10 cellular contexts compared by ENCODE assay signal in the genomic region with DNA sequence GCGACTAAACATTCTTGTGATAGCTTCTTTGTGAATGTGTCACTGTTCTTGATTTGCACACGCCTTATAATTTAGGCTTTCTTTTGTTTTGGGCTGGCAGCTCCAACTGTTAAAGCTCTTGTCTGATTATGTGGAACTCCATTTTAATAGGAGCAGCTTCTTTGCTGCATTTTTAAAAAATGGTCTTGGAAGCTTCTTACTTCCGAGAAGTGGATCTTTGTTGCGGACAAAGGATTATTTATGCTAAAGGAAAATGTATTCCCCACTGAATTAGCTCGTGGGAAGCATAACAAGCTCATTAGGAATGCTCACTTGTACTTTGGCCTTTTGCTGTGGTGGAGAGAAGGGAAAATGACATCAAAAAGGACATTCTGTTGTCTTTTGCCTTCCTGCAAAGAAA. TPM values are rescaled to one million over a fixed set of nuclear protein-coding genes. Genes with fewer than 3 reads are reported as not detected.
DNase-seq lines count a peak whose midpoint lies in the region; ATAC-seq, FAIRE-seq and TF ChIP-seq lines count a peak whose summit lies in the region.
"Had no signal": no experiment of that assay in that cellular context is flagged by ENCODE, and none has a peak within 500 bp of the region (broad histone marks: within the 10 kb centered on the region; RNA-seq: fewer than 3 reads in every experiment).

No MANE protein-coding gene starts in this region.

- H3K27ac ChIP-seq in GM23248 = peak overlapping the region; percentile 47
- H3K27ac ChIP-seq: stomach had no signal

- H3K4me1 ChIP-seq in GM23248 (ENCODE audit: insufficient read depth) = peaks cover 11% of the 10 kb centered on the region

- peaks cover 29% of the 10 kb centered on the region; the same call in 1 of the 2 replicates for H3K79me2 ChIP-seq in GM23248 (ENCODE audit: insufficient read depth)

- H3K4me3 ChIP-seq in GM23248 = peak overlapping the region; percentile 67
- peak overlapping the region; percentile 37 to 51 for H3K4me3 ChIP-seq in foreskin fibroblast (ENCODE audit: low read depth in 1 of 2, low read length in 2 of 2)
- no peak overlapping the region for H3K4me3 ChIP-seq in lower leg skin (ENCODE audit: low read depth, poor library complexity, severe bottlenecking)
- H3K4me3 ChIP-seq: stomach had no signal

- H3K27ac Mint-ChIP-seq in stimulated activated effector memory CD8-positive, alpha-beta T cell treated with anti-CD3 and anti-CD28 coated beads, Interleukin-12 subunit alpha, Interleukin-12 subunit beta, amount 100 ng/mL, for 72 hours = no peak overlapping the region
- H3K27ac Mint-ChIP-seq: WTC11 had no signal

- in situ Hi-C loops in GM23248 (cut with MboI) = no loop called here

- no peaks in the 10 kb centered on the region for H3K36me3 Mint-ChIP-seq in stimulated activated effector memory CD8-positive, alpha-beta T cell treated with anti-CD3 and anti-CD28 coated beads, Interleukin-12 subunit alpha, Interleukin-12 subunit beta, amount 100 ng/mL, for 72 hours

- peak overlapping the region; percentile 97 for H3K4me2 ChIP-seq in GM23248 (ENCODE audit: unreplicated experiment)

- H3K9ac ChIP-seq in GM23248 = peak overlapping the region; percentile 76

- no peaks in the 10 kb centered on the region for H3K9me2 ChIP-seq in GM23248 (ENCODE audit: insufficient read depth)

- no peak for TF ChIP-seq POLR2A in lower leg skin (IDR thresholded peaks at IDR 0.05)

- no peaks in the 10 kb centered on the region for H4K20me1 ChIP-seq in GM23248 (ENCODE audit: insufficient read depth)

- FAIRE-seq in RCC 7860 (lab: Jason Lieb, UNC) = no peak

- no peak overlapping the region for H3K4me3 Mint-ChIP-seq in stimulated activated effector memory CD8-positive, alpha-beta T cell treated with anti-CD3 and anti-CD28 coated beads, Interleukin-12 subunit alpha, Interleukin-12 subunit beta, amount 100 ng/mL, for 72 hours
- H3K4me3 Mint-ChIP-seq: WTC11 had no signal

- WGBS in GM23248 (ENCODE audit: low coverage in 1 of 2, low lambda C conversion rate in 2 of 2, missing lambda C conversion rate in 2 of 2), 2 experiments = 6 to 9% methylated on average over 5 of the region's 5 CpGs
- 51 to 52% methylated on average over 5 of the region's 5 CpGs for WGBS in lower leg skin, 2 donors

- H3K9me3 ChIP-seq in GM23248 (ENCODE audit: low read depth) = no peaks in the 10 kb centered on the region

- no peaks in the 10 kb centered on the region for H3K36me3 ChIP-seq in GM23248 (ENCODE audit: low read depth)
- H3K36me3 ChIP-seq: stomach had no signal

- peak overlapping the region; percentile 92 for H2AFZ ChIP-seq in GM23248

- peaks cover 2% of the 10 kb centered on the region for H3K9me3 Mint-ChIP-seq in stimulated activated effector memory CD8-positive, alpha-beta T cell treated with anti-CD3 and anti-CD28 coated beads, Interleukin-12 subunit alpha, Interleukin-12 subunit beta, amount 100 ng/mL, for 72 hours

- no peaks in the 10 kb centered on the region for H3K27me3 ChIP-seq in GM23248 (replicated peaks; ENCODE audit: insufficient read depth)
- H3K27me3 ChIP-seq: stomach had no signal

- no peaks in the 10 kb centered on the region for H3K4me1 Mint-ChIP-seq in stimulated activated effector memory CD8-positive, alpha-beta T cell treated with anti-CD3 and anti-CD28 coated beads, Interleukin-12 subunit alpha, Interleukin-12 subunit beta, amount 100 ng/mL, for 72 hours

- DNase-seq in GM23248 = peak; percentile 62
- DNase-seq in foreskin fibroblast = peak; percentile 5 to 31
- peak; percentile 18 for DNase-seq in renal cortical epithelial cell (ENCODE audit: low read depth)
- DNase-seq in RCC 7860 (ENCODE audit: low spot score) = no peak
- no peak for DNase-seq in stimulated activated effector memory CD8-positive, alpha-beta T cell treated with anti-CD3 and anti-CD28 coated beads, Interleukin-12 subunit alpha, Interleukin-12 subunit beta, amount 100 ng/mL, for 72 hours (ENCODE audit: low spot score in 2 of 2)
- DNase-seq in lower leg skin (ENCODE audit: low spot score in 2 of 2) = no peak
- DNase-seq: stomach had no signal

- TF ChIP-seq CTCF in foreskin fibroblast (IDR thresholded peaks at IDR 0.05; ENCODE audit: low read depth, low read length) = no peak
- no peak for TF ChIP-seq CTCF in lower leg skin (IDR thresholded peaks at IDR 0.05)

- 0 out of 2 replicates have a peak, but pooled peaks cover 3% of the 10 kb centered on the region for H3F3A ChIP-seq in GM23248 (ENCODE audit: insufficient read depth)

- ATAC-seq in SK-N-SH treated with all-trans-retinoic acid at 6 μM for 48 hours (peak; percentile 66), HG03457 (IDR thresholded peaks at IDR 0.05; ENCODE audit: unreplicated experiment) (no peak)
- ATAC-seq in stimulated activated effector memory CD8-positive, alpha-beta T cell treated with anti-CD3 and anti-CD28 coated beads, Interleukin-12 subunit alpha, Interleukin-12 subunit beta, amount 100 ng/mL, for 72 hours = no peak
- ATAC-seq: WTC11 had no signal

- intact Hi-C loops in lower leg skin (cut with DNase I; ENCODE audit: low total_unique reads) = no loop called here

TF ChIP-seq in SK-N-SH treated with all-trans-retinoic acid at 6 μM for 48 hours, 23 proteins besides CTCF, POLR2A, EP300 and RAD21:
- TF ChIP-seq GLIS3 (CRISPR knock-in tag; IDR thresholded peaks at IDR 0.05) = no peak
- TF ChIP-seq ZNF70 (CRISPR knock-in tag; IDR thresholded peaks at IDR 0.05) = no peak
- TF ChIP-seq SNAI2 (CRISPR knock-in tag; IDR thresholded peaks at IDR 0.05) = no peak
- TF ChIP-seq ISL1 (CRISPR knock-in tag; IDR thresholded peaks at IDR 0.05) = no peak
- TF ChIP-seq, protein P1, sequence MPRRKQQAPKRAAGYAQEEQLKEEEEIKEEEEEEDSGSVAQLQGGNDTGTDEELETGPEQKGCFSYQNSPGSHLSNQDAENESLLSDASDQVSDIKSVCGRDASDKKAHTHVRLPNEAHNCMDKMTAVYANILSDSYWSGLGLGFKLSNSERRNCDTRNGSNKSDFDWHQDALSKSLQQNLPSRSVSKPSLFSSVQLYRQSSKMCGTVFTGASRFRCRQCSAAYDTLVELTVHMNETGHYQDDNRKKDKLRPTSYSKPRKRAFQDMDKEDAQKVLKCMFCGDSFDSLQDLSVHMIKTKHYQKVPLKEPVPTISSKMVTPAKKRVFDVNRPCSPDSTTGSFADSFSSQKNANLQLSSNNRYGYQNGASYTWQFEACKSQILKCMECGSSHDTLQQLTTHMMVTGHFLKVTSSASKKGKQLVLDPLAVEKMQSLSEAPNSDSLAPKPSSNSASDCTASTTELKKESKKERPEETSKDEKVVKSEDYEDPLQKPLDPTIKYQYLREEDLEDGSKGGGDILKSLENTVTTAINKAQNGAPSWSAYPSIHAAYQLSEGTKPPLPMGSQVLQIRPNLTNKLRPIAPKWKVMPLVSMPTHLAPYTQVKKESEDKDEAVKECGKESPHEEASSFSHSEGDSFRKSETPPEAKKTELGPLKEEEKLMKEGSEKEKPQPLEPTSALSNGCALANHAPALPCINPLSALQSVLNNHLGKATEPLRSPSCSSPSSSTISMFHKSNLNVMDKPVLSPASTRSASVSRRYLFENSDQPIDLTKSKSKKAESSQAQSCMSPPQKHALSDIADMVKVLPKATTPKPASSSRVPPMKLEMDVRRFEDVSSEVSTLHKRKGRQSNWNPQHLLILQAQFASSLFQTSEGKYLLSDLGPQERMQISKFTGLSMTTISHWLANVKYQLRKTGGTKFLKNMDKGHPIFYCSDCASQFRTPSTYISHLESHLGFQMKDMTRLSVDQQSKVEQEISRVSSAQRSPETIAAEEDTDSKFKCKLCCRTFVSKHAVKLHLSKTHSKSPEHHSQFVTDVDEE (CRISPR knock-in tag; IDR thresholded peaks at IDR 0.05) = no peak
- no peak for TF ChIP-seq BACH2 (CRISPR knock-in tag; IDR thresholded peaks at IDR 0.05; ENCODE audit: borderline replicate concordance)
- TF ChIP-seq ESRRG (CRISPR knock-in tag; IDR thresholded peaks at IDR 0.05) = no peak

RNA-seq across cellular contexts. Expression of a gene that starts 20.0 kb away (rescaled TPM):
- 9.8 and 14.8 TPM in 2 replicates for total RNA-seq in GM23248 (2014; rRNA removed; shearing (Covaris generic))
- polyA plus RNA-seq in GM23248 (2016; fragmentation: Nextera tagmentation; extraction: Ambion mirVana) = 6.1 TPM in 2 replicates
- total RNA-seq in renal cortical epithelial cell = 23.7 and 24.7 TPM in 2 replicates
- total RNA-seq in lower leg skin = 1 to 10 TPM; 2.9 to 4.7 (median 4.0) TPM

Comparison
In these comparisons a context has a peak if more than half of its experiments do, and no peak if none do; other contexts are left out.
1. DNase-seq: peak in GM23248 (single experiment), foreskin fibroblast (2 of 2) and renal cortical epithelial cell (single experiment); none in RCC 7860 (single experiment), stimulated activated effector memory CD8-positive, alpha-beta T cell treated with anti-CD3 and anti-CD28 coated beads, Interleukin-12 subunit alpha, Interleukin-12 subunit beta, amount 100 ng/mL, for 72 hours (0 of 2) and lower leg skin (0 of 2).